ENCODE assay signal across 12 cellular contexts in genomic region chr3:159782724-159783421, GRCh38. TPM values are rescaled to one million over a fixed set of nuclear protein-coding genes. Genes with fewer than 3 reads are reported as not detected.
DNase-seq lines count a peak whose midpoint lies in the region; ATAC-seq and TF ChIP-seq lines count a peak whose summit lies in the region.
"Had no signal": no experiment of that assay in that cellular context is flagged by ENCODE, and none has a peak within 500 bp of the region (broad histone marks: within the 10 kb centered on the region; RNA-seq: fewer than 3 reads in every experiment).

No MANE protein-coding gene starts in this region.

- intact Hi-C loops in esophagus squamous epithelium (cut with DNase I): no loop called here

- peak overlapping the region; percentile 73 to 82 (median 79) for H3K27ac ChIP-seq in esophagus squamous epithelium
- peak overlapping the region; percentile 96 for H3K27ac ChIP-seq in substantia nigra (ENCODE audit: low read depth, low read length, poor library complexity, severe bottlenecking)
- H3K27ac ChIP-seq: brain microvascular endothelial cell had no signal

- DNase-seq in NCI-H1105 treated with DMSO at 0.1 percent for 48 hours (lab: John Stamatoyannopoulos, UW) (peak; percentile 93), NCI-H774 (lab: John Stamatoyannopoulos, UW) (peak; percentile 44), esophagus squamous epithelium (lab: John Stamatoyannopoulos, UW) (no peak), substantia nigra (lab: John Stamatoyannopoulos, UW) (no peak), HCEC 1CT (no peak)
- no peak for DNase-seq in stimulated activated CD4-positive, alpha-beta T cell treated with anti-CD3 and anti-CD28 coated beads, Interleukin-4, amount 100 ng/mL, for 4 hours
- DNase-seq: activated CD4-positive, alpha-beta T cell treated with anti-CD3 and anti-CD28 coated beads for 36 hours; brain microvascular endothelial cell; hippocampal formation; T-helper 9 cell had no signal

- no peak for TF ChIP-seq POLR2A in esophagus squamous epithelium (IDR thresholded peaks at IDR 0.05)

- WGBS in esophagus squamous epithelium, 2 donors: 76 to 84% methylated on average over 5 of the region's 5 CpGs

- peaks cover 11 to 71% (median 15%) of the 10 kb centered on the region in 3 donors for H3K4me1 ChIP-seq in esophagus squamous epithelium

- no peaks in the 10 kb centered on the region for H3K36me3 ChIP-seq in esophagus squamous epithelium
- H3K36me3 ChIP-seq: brain microvascular endothelial cell had no signal

- H3K4me3 ChIP-seq in esophagus squamous epithelium: no peak overlapping the region
- H3K4me3 ChIP-seq: GM23338 had no signal

- no peaks in the 10 kb centered on the region for H3K9me3 ChIP-seq in esophagus squamous epithelium

- no peaks in the 10 kb centered on the region for H3K27me3 ChIP-seq in esophagus squamous epithelium
- H3K27me3 ChIP-seq: brain microvascular endothelial cell had no signal

- no peak for TF ChIP-seq CTCF in esophagus squamous epithelium (IDR thresholded peaks at IDR 0.05)

- no peak for ATAC-seq in GM19455 (IDR thresholded peaks at IDR 0.05; ENCODE audit: unreplicated experiment)
- ATAC-seq: activated CD4-positive, alpha-beta T cell treated with anti-CD3 and anti-CD28 coated beads for 36 hours; GM23338 had no signal

RNA-seq across cellular contexts. Expression of gene SCHIP1, which starts 56.8 kb away (rescaled TPM):
- 1 to 10 TPM in 2 of 4 donors, under 1 TPM in 2; 0.30 to 5.5 (median 0.83) TPM for total RNA-seq in esophagus squamous epithelium
- total RNA-seq: activated CD4-positive, alpha-beta T cell treated with anti-CD3 and anti-CD28 coated beads for 36 hours had no signal

Comparison
In these comparisons a context has a peak if more than half of its experiments do, and no peak if none do; other contexts are left out.
1. DNase-seq: peak in NCI-H1105 treated with DMSO at 0.1 percent for 48 hours (single experiment) and NCI-H774 (single experiment); none in esophagus squamous epithelium (single experiment), substantia nigra (0 of 49), HCEC 1CT (single experiment) and stimulated activated CD4-positive, alpha-beta T cell treated with anti-CD3 and anti-CD28 coated beads, Interleukin-4, amount 100 ng/mL, for 4 hours (0 of 2).